ENCODE assay signal across 1 cellular context in the genomic region with DNA sequence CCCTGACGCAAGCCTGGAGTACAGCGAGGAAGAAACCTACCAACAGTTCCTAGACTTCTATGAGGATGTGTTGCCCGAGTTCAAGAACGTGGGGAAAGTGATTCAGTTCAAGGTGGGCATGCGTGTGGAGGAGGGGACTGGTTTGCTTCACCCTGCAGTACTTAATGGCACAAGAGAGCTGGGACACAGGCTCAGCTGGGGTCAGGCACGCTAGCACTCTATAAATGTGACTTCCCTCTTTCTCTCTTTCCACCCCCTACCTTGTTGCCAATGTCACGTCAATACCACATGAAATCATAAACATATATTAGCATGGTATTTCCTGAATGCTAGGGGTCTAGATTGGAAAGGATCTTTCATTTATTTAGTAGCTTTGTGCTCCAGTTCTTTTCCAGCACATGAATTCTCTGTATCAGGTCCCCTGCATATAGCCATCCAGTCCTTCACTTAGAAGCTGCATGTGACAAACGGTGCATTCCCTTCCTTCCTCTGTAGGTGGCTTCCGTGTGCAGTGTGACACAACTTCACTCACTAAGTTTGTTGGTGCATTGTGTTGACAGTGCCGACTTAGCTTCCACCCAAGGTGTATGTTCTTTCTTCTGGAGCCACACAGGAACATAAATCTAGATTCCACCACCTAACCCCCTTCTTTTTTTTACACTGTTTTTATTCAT.
TF ChIP-seq lines count a peak whose summit lies in the region.

No MANE protein-coding gene starts in this region.

TF ChIP-seq in HEK293T, 16 proteins besides CTCF, POLR2A, EP300 and RAD21 (continued from another document):
- no peak for TF ChIP-seq BHLHE40 (IDR thresholded peaks at IDR 0.05; ENCODE audit: borderline replicate concordance)
TF ChIP-seq in HEK293T: peak in this region for 0.
